In the genomic region with DNA sequence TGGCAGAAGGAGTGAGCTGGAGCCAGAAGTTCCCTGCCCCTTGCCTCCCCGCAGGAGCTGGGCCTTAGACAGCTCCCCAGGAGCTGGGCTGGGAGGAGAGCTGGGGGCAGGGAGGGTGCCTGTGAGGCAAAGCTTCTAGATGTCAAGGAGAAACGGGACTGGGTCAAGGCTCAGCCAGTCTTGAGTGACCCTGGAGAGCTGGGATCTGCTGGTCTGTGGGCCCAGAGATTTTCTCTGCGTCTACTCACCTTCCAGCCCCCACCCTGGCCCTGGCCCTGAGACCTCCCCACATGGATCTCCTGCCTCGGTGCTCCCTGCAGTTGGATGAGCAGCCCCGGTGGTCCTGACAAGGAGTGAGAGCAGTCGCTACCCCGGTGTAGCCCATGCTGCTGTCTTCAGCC, we compare ENCODE assay signal across 33 cellular contexts. TPM values are rescaled to one million over a fixed set of nuclear protein-coding genes. Genes with fewer than 3 reads are reported as not detected.
"Had no signal": no experiment of that assay in that cellular context is flagged by ENCODE, and none has a peak within 500 bp of the region (broad histone marks: within the 10 kb centered on the region; RNA-seq: fewer than 3 reads in every experiment).

No MANE protein-coding gene starts in this region.

- H3K4me3 ChIP-seq: body of pancreas, breast epithelium, SJCRH30, SK-N-MC had no signal

- H3K9ac ChIP-seq: KMS-11 had no signal

- DNase-seq: activated CD4-positive, alpha-beta T cell treated with anti-CD3 and anti-CD28 coated beads, Interleukin-2, amount 10 ng/mL, durations not matched to agents 24 days and 14 days; activated CD4-positive, alpha-beta T cell treated with anti-CD3 and anti-CD28 coated beads, Interleukin-2, amount 50 U/mL, for 4 hours; activated CD8-positive, alpha-beta T cell treated with anti-CD3 and anti-CD28 coated beads for 36 hours; activated gamma-delta T cell; activated naive CD4-positive, alpha-beta T cell treated with Interleukin-2 at 50 U/mL for 16 hours; activated T-cell treated with anti-CD3 and anti-CD28 coated beads, Interleukin-2, amount 50 U/mL, for 24 hours; amygdala; body of pancreas; NCI-H1092 treated with DMSO at 0.1 percent for 48 hours; NCI-H1417; NCI-H146; NCI-H187; NCI-H2029 treated with DMSO at 0.1 percent for 48 hours; NCI-H2107; NCI-H2171; NCI-H510A; NCI-H526; NCI-H748 treated with DMSO at 0.1 percent for 48 hours; NK-92 treated with Interleukin-12 subunit alpha and Interleukin-12 subunit beta, amount 100 ng/mL, for 24 hours; OCI-M1; SHP77; SJCRH30 had no signal

- H3K27me3 Mint-ChIP-seq: activated CD4-positive, alpha-beta T cell treated with anti-CD3 and anti-CD28 coated beads, Interleukin-2, amount 10 ng/mL, durations not matched to agents 24 days and 14 days; activated CD8-positive, alpha-beta T cell treated with anti-CD3 and anti-CD28 coated beads for 36 hours had no signal

- H3K36me3 ChIP-seq: breast epithelium, SJCRH30 had no signal

- H3K9me3 Mint-ChIP-seq: activated CD4-positive, alpha-beta T cell treated with anti-CD3 and anti-CD28 coated beads, Interleukin-2, amount 10 ng/mL, durations not matched to agents 24 days and 14 days; activated CD8-positive, alpha-beta T cell treated with anti-CD3 and anti-CD28 coated beads for 36 hours; activated T-cell treated with anti-CD3 and anti-CD28 coated beads, Interleukin-2, amount 50 U/mL, for 24 hours; activated T-helper 2 cell treated with anti-CD3 and anti-CD28 coated beads, Interferon-gamma antibody, Interleukin-2, Interleukin-4, amounts not matched to agents 10 μg/mL and 5 μg/mL and 100 μg/mL, durations not matched to agents 14 hours and 24 hours and 36 hours had no signal

- H3K9me3 ChIP-seq: body of pancreas, breast epithelium, SJCRH30 had no signal

- FAIRE-seq: astrocyte, TTC549 had no signal

- H3K4me1 Mint-ChIP-seq: activated CD4-positive, alpha-beta T cell treated with anti-CD3 and anti-CD28 coated beads, Interleukin-2, amount 10 ng/mL, durations not matched to agents 24 days and 14 days had no signal

- H3K27me3 ChIP-seq: body of pancreas had no signal

- H3K36me3 Mint-ChIP-seq: activated naive CD8-positive, alpha-beta T cell had no signal

- H3K27ac ChIP-seq: body of pancreas, breast epithelium, KMS-11, SJCRH30, SK-N-MC had no signal

- H3K4me1 ChIP-seq: body of pancreas, breast epithelium, SJCRH30 had no signal

- H3K4me2 ChIP-seq: KMS-11 had no signal

- H3K27ac Mint-ChIP-seq: activated CD4-positive, alpha-beta T cell treated with anti-CD3 and anti-CD28 coated beads, Interleukin-2, amount 10 ng/mL, durations not matched to agents 24 days and 14 days; activated CD8-positive, alpha-beta T cell treated with anti-CD3 and anti-CD28 coated beads for 36 hours; activated naive CD8-positive, alpha-beta T cell; activated T-cell treated with anti-CD3 and anti-CD28 coated beads, Interleukin-2, amount 50 U/mL, for 24 hours; activated T-helper 2 cell treated with anti-CD3 and anti-CD28 coated beads, Interferon-gamma antibody, Interleukin-2, Interleukin-4, amounts not matched to agents 10 μg/mL and 5 μg/mL and 100 μg/mL, durations not matched to agents 14 hours and 24 hours and 36 hours had no signal

- ATAC-seq: activated CD8-positive, alpha-beta T cell treated with anti-CD3 and anti-CD28 coated beads for 36 hours; body of pancreas had no signal

- H3K4me3 Mint-ChIP-seq: activated CD4-positive, alpha-beta T cell treated with anti-CD3 and anti-CD28 coated beads, Interleukin-2, amount 10 ng/mL, durations not matched to agents 24 days and 14 days; activated CD8-positive, alpha-beta T cell treated with anti-CD3 and anti-CD28 coated beads for 36 hours; activated naive CD8-positive, alpha-beta T cell; activated T-cell treated with anti-CD3 and anti-CD28 coated beads, Interleukin-2, amount 50 U/mL, for 24 hours had no signal

RNA-seq across cellular contexts. Expression of a gene that starts 20.3 kb away (rescaled TPM):
- total RNA-seq: activated CD4-positive, alpha-beta T cell treated with anti-CD3 and anti-CD28 coated beads, Interleukin-2, amount 10 ng/mL, durations not matched to agents 24 days and 14 days; activated CD8-positive, alpha-beta memory T cell treated with anti-CD3 and anti-CD28 coated beads for 36 hours; activated CD8-positive, alpha-beta T cell treated with anti-CD3 and anti-CD28 coated beads for 36 hours; breast epithelium; cardiac septum; LHCN-M2; SJCRH30; T-helper 1 cell treated with Interleukin-12 subunit alpha and Interleukin-12 subunit beta and Interleukin-4 antibody, amounts not matched to agents 30 ng/mL and 1 ng/mL, for 36 hours had no signal
